15 cellular contexts compared by ENCODE assay signal in genomic region chr7:47887016-47887640, GRCh38.
"Had no signal": no experiment of that assay in that cellular context is flagged by ENCODE, and none has a peak within 500 bp of the region (broad histone marks: within the 10 kb centered on the region; RNA-seq: fewer than 3 reads in every experiment).

No MANE protein-coding gene starts in this region.

- H3K4me1 Mint-ChIP-seq: natural killer cell had no signal

- H3K4me3 ChIP-seq: dorsolateral prefrontal cortex, heart right ventricle, smooth muscle cell, suprapubic skin, tibial artery, upper lobe of left lung, uterus had no signal

- H3K27ac Mint-ChIP-seq: mesothelial cell of epicardium, natural killer cell had no signal

- H3K36me3 Mint-ChIP-seq: mesothelial cell of epicardium, natural killer cell had no signal

- H3K4me3 Mint-ChIP-seq: mesothelial cell of epicardium, natural killer cell had no signal

- H3K9me3 ChIP-seq: heart right ventricle, suprapubic skin, tibial artery, upper lobe of left lung, uterus had no signal

- H3K9me3 Mint-ChIP-seq: mesothelial cell of epicardium, natural killer cell had no signal

- DNase-seq: cortex of kidney; dorsolateral prefrontal cortex; effector CD8-positive, alpha-beta T cell; heart right ventricle; kidney glomerular epithelial cell; natural killer cell; right cardiac atrium; stimulated activated CD4-positive, alpha-beta T cell treated with anti-CD3 and anti-CD28 coated beads, Interleukin-2, amount 100 ng/mL, for 48 hours; stimulated activated naive CD4-positive, alpha-beta T cell treated with Interleukin-2 at 50 U/mL for 16 hours; tibial artery; upper lobe of left lung; uterus had no signal

- ATAC-seq: heart right ventricle, natural killer cell, right cardiac atrium had no signal
